ENCODE assay signal across 4 cellular contexts in genomic region chr6:121389419-121389818, GRCh38. TPM values are rescaled to one million over a fixed set of nuclear protein-coding genes. Genes with fewer than 3 reads are reported as not detected.
"Had no signal": no experiment of that assay in that cellular context is flagged by ENCODE, and none has a peak within 500 bp of the region (broad histone marks: within the 10 kb centered on the region; RNA-seq: fewer than 3 reads in every experiment).

No MANE protein-coding gene starts in this region.

- H2AFZ ChIP-seq: GM23248 had no signal

- H3K4me1 Mint-ChIP-seq: H9, IgD-negative memory B cell had no signal

- H3K27me3 Mint-ChIP-seq: IgD-negative memory B cell had no signal

- H3K9me3 Mint-ChIP-seq: H9 had no signal

- H3K27ac ChIP-seq: GM23248 had no signal

- H3K27ac Mint-ChIP-seq: IgD-negative memory B cell had no signal

- H3K4me3 Mint-ChIP-seq: H9, IgD-negative memory B cell had no signal

- H3K9ac ChIP-seq: GM23248 had no signal

- H3K4me3 ChIP-seq: GM23248 had no signal

- DNase-seq: GM23248, H9, HCEC 1CT had no signal

RNA-seq across cellular contexts. Expression of gene GJA1, which starts 46.0 kb away (rescaled TPM):
- polyA plus RNA-seq: IgD-negative memory B cell had no signal
